ENCODE assay signal across 8 cellular contexts in genomic region chr3:84959470-84960380, GRCh38. TPM values are rescaled to one million over a fixed set of nuclear protein-coding genes. Genes with fewer than 3 reads are reported as not detected.
DNase-seq lines count a peak whose midpoint lies in the region; ATAC-seq and TF ChIP-seq lines count a peak whose summit lies in the region.

No MANE protein-coding gene starts in this region.

- no peak for TF ChIP-seq RAD21 in IMR-90 (IDR thresholded peaks at IDR 0.05; ENCODE audit: low read length)

- H2BK120ac ChIP-seq in IMR-90 (ENCODE audit: low read depth, low read length), result no peak overlapping the region

- H3K9me3 ChIP-seq in IMR-90 (ENCODE audit: control insufficient read depth, insufficient read depth, low read length), result no peaks in the 10 kb centered on the region

- H3K27me3 ChIP-seq in IMR-90 (ENCODE audit: control insufficient read depth, insufficient read depth, low read length), result peaks cover 8% of the 10 kb centered on the region; the same call in 1 of the 2 replicates

- no peak overlapping the region for H2AK5ac ChIP-seq in IMR-90 (ENCODE audit: low read depth, low read length)

- POLR2A ChIA-PET in AG04449 (lab: Yijun Ruan, JAX), result no interaction called here
- POLR2A ChIA-PET in IMR-90 (lab: Charles Lee; ENCODE audit: unreplicated experiment), result no interaction called here

- intact Hi-C loops in IMR-90 (cut with micrococcal nuclease), result no loop called here

- no peak overlapping the region for H4K5ac ChIP-seq in IMR-90 (ENCODE audit: low read depth, low read length)

- H2BK15ac ChIP-seq in IMR-90 (ENCODE audit: low read depth, low read length), result no peak overlapping the region

- no peaks in the 10 kb centered on the region for H3K36me3 ChIP-seq in IMR-90 (ENCODE audit: control insufficient read depth, insufficient read depth, low read length)

- no peak overlapping the region for H3K27ac ChIP-seq in IMR-90 (ENCODE audit: insufficient read depth, low read length)

- peak overlapping the region; percentile 52 for H3K4me3 ChIP-seq in AG04449 (ENCODE audit: low read depth, low read length)
- no peak overlapping the region for H3K4me3 ChIP-seq in IMR-90 (ENCODE audit: insufficient read depth, low read depth, low read length)

- peak overlapping the region; percentile 91; the same call in 1 of the 2 replicates for H3K4me2 ChIP-seq in IMR-90 (ENCODE audit: low read depth, low read length)

- H2AFZ ChIP-seq in IMR-90 (replicated peaks; ENCODE audit: low read length, poor library complexity), result peak overlapping the region; percentile 91

- no peak for ATAC-seq in IMR-90 (ENCODE audit: low read depth)
- ATAC-seq in central memory CD8-positive, alpha-beta T cell (replicated peaks; ENCODE audit: extremely low read depth, poor library complexity, severe bottlenecking), result no peak
- no peak for ATAC-seq in HG02973 (IDR thresholded peaks at IDR 0.05; ENCODE audit: unreplicated experiment)

- no peak overlapping the region for H2BK5ac ChIP-seq in IMR-90 (ENCODE audit: low read depth, low read length, poor library complexity, severe bottlenecking)

- H4K20me1 ChIP-seq in IMR-90 (ENCODE audit: insufficient read depth, low read length), result no peaks in the 10 kb centered on the region

- no peaks in the 10 kb centered on the region for H3K36me3 Mint-ChIP-seq in central memory CD8-positive, alpha-beta T cell (ENCODE audit: insufficient read depth)
- H3K36me3 Mint-ChIP-seq in mesothelial cell of epicardium, result no peaks in the 10 kb centered on the region

- no peaks in the 10 kb centered on the region for H3K4me1 ChIP-seq in IMR-90 (ENCODE audit: control insufficient read depth, insufficient read depth, low read length)

- no peak overlapping the region for H3K27ac Mint-ChIP-seq in central memory CD8-positive, alpha-beta T cell (ENCODE audit: low read depth)
- H3K27ac Mint-ChIP-seq in mesothelial cell of epicardium, result no peak overlapping the region

- DNase-seq in AG04449 (ENCODE audit: low read depth, low spot score) (no peak), IMR-90 (no peak), mesothelial cell of epicardium (ENCODE audit: low spot score in 2 of 2, unreplicated experiment in 2 of 2) (no peak), LoVo (ENCODE audit: low spot score) (no peak)
- DNase-seq in central memory CD8-positive, alpha-beta T cell (ENCODE audit: low spot score in 2 of 2), result no peak
- DNase-seq in stimulated activated naive CD4-positive, alpha-beta T cell treated with Interleukin-2 at 50 U/mL for 16 hours (lab: John Stamatoyannopoulos, UW), result no peak
- DNase-seq in stimulated activated CD4-positive, alpha-beta T cell treated with anti-CD3 and anti-CD28 coated beads, Interleukin-4, amount 100 ng/mL, for 4 hours, result no peak

- H3K27me3 Mint-ChIP-seq in central memory CD8-positive, alpha-beta T cell, result peaks cover 22% of the 10 kb centered on the region
- H3K27me3 Mint-ChIP-seq in mesothelial cell of epicardium (ENCODE audit: low read depth), result peaks cover 84% of the 10 kb centered on the region

- no peaks in the 10 kb centered on the region for H3K9me3 Mint-ChIP-seq in central memory CD8-positive, alpha-beta T cell
- no peaks in the 10 kb centered on the region for H3K9me3 Mint-ChIP-seq in mesothelial cell of epicardium

- CTCF ChIA-PET in AG04449 (lab: Yijun Ruan, JAX) (no interaction called here), IMR-90 (lab: Yijun Ruan, JAX) (no interaction called here)

- no peak overlapping the region for H2BK20ac ChIP-seq in IMR-90 (ENCODE audit: low read depth, low read length)

- H3K18ac ChIP-seq in IMR-90 (ENCODE audit: low read depth, low read length), result no peak overlapping the region

- H3K23ac ChIP-seq in IMR-90 (ENCODE audit: low read depth, low read length), result no peak overlapping the region

- H3K79me1 ChIP-seq in IMR-90 (ENCODE audit: low read depth in 1 of 2, low read length in 2 of 2), result no peaks in the 10 kb centered on the region

- dilution Hi-C loops in IMR-90 (cut with HindIII; ENCODE audit: low sequenced_read_pairs, unreplicated experiment), result no loop called here

- H4K8ac ChIP-seq in IMR-90 (ENCODE audit: low read depth in 2 of 2, low read length in 2 of 2), result no peak overlapping the region

- no peak overlapping the region for H4K91ac ChIP-seq in IMR-90 (ENCODE audit: insufficient read depth, low read depth, low read length)

- peaks cover 7% of the 10 kb centered on the region for H3K4me1 Mint-ChIP-seq in central memory CD8-positive, alpha-beta T cell
- peaks cover 23% of the 10 kb centered on the region for H3K4me1 Mint-ChIP-seq in mesothelial cell of epicardium

- no peak overlapping the region for H3K9ac ChIP-seq in IMR-90 (ENCODE audit: low read depth, low read length)

- H3K56ac ChIP-seq in IMR-90 (ENCODE audit: extremely low read depth, insufficient read depth, low read length), result no peak overlapping the region

- in situ Hi-C loops in IMR-90 (cut with MboI; ENCODE audit: low sequenced_read_pairs), result no loop called here

- H2AK9ac ChIP-seq in IMR-90 (replicated peaks; ENCODE audit: low read depth, low read length, poor library complexity), result no peak overlapping the region

- BruUV-seq in IMR-90 (replicated peaks; lab: Mats Ljungman, UMichigan), result no TSS peak

- H3K14ac ChIP-seq in IMR-90 (replicated peaks; ENCODE audit: low read depth, low read length), result no peak overlapping the region

- no peak for TF ChIP-seq POLR2A in IMR-90 (IDR thresholded peaks at IDR 0.05; ENCODE audit: low read depth, low read length)

- peak overlapping the region; percentile 3 for H3K4me3 Mint-ChIP-seq in central memory CD8-positive, alpha-beta T cell
- H3K4me3 Mint-ChIP-seq in mesothelial cell of epicardium, result peak overlapping the region; percentile 78

- TF ChIP-seq CTCF in AG04449 (IDR thresholded peaks at IDR 0.05; ENCODE audit: insufficient read depth, low read length, missing control alignments), result no peak
- TF ChIP-seq CTCF in IMR-90 (conservative IDR thresholded peaks at IDR 0.05; ENCODE audit: low read depth, low read length), result no peak
- TF ChIP-seq CTCF in mesothelial cell of epicardium (IDR thresholded peaks at IDR 0.05; ENCODE audit: unreplicated experiment), result no peak

- peaks cover 3% of the 10 kb centered on the region; the same call in 1 of the 2 replicates for H3K9me1 ChIP-seq in IMR-90 (ENCODE audit: insufficient read depth, low read length)

- H3K4ac ChIP-seq in IMR-90 (ENCODE audit: low read depth, low read length), result no peak overlapping the region

- 3% methylated on average over 6 of the region's 40 CpGs; no CpG with 5 or more reads in 1 of the 2 experiments for WGBS in IMR-90 (ENCODE audit: extremely low coverage in 2 of 2, insufficient read length in 1 of 2), 2 experiments

TF ChIP-seq in IMR-90, 13 proteins besides CTCF, POLR2A, EP300 and RAD21:
- TF ChIP-seq, protein P1, sequence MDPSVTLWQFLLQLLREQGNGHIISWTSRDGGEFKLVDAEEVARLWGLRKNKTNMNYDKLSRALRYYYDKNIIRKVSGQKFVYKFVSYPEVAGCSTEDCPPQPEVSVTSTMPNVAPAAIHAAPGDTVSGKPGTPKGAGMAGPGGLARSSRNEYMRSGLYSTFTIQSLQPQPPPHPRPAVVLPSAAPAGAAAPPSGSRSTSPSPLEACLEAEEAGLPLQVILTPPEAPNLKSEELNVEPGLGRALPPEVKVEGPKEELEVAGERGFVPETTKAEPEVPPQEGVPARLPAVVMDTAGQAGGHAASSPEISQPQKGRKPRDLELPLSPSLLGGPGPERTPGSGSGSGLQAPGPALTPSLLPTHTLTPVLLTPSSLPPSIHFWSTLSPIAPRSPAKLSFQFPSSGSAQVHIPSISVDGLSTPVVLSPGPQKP (IDR thresholded peaks at IDR 0.05; ENCODE audit: borderline replicate concordance, low read depth, low read length), result no peak
- TF ChIP-seq RFX5 (IDR thresholded peaks at IDR 0.05; ENCODE audit: low read depth, low read length) (no peak), MXI1 (IDR thresholded peaks at IDR 0.05; ENCODE audit: borderline replicate concordance, low read depth, low read length) (no peak), BHLHE40 (IDR thresholded peaks at IDR 0.05; ENCODE audit: low read depth, low read length) (no peak), SMC3 (IDR thresholded peaks at IDR 0.05; ENCODE audit: low read depth, low read length) (no peak), MAZ (IDR thresholded peaks at IDR 0.05; ENCODE audit: borderline replicate concordance, low read depth, low read length) (no peak)
- TF ChIP-seq, protein P2, sequence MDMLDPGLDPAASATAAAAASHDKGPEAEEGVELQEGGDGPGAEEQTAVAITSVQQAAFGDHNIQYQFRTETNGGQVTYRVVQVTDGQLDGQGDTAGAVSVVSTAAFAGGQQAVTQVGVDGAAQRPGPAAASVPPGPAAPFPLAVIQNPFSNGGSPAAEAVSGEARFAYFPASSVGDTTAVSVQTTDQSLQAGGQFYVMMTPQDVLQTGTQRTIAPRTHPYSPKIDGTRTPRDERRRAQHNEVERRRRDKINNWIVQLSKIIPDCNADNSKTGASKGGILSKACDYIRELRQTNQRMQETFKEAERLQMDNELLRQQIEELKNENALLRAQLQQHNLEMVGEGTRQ (IDR thresholded peaks at IDR 0.05; ENCODE audit: low read depth, low read length), result no peak

RNA-seq across cellular contexts. Expression of gene CADM2, which starts 0.9 kb away (rescaled TPM):
- total RNA-seq in IMR-90 (2012; rRNA removed) (under 0.01 TPM in 1 of 2 replicates, not detected in the other), mesothelial cell of epicardium (2.6 to 3.3 TPM (median 3.1 TPM) in 3 replicates)
- polyA plus RNA-seq in IMR-90 (2012; rRNA removed), result not detected in 2 replicates
- not detected in 2 replicates for polyA plus RNA-seq in IMR-90 (2012; cell fraction: cytosol; rRNA removed)
- polyA plus RNA-seq in IMR-90 (2012; cell fraction: nucleus; rRNA removed; ENCODE audit: low replicate concordance), result 0.03 TPM in 1 of 2 replicates, not detected in the other
